Comparison of ENCODE assay signal across 9 cellular contexts in genomic region chr3:12967751-12968209, GRCh38.
DNase-seq lines count a peak whose midpoint lies in the region; ATAC-seq, FAIRE-seq and TF ChIP-seq lines count a peak whose summit lies in the region.
"Had no signal": no experiment of that assay in that cellular context is flagged by ENCODE, and none has a peak within 500 bp of the region (broad histone marks: within the 10 kb centered on the region; RNA-seq: fewer than 3 reads in every experiment).

No MANE protein-coding gene starts in this region.

- POLR2A ChIA-PET in A549 (lab: Yijun Ruan, JAX) (interaction anchor here (0.5 to 1.5 kb wide), 7 partner anchors 9 to 245 kb away, joined by 3 to 6 read pairs (median 4); partner anchors contain the start of gene RPL32), RWPE1 (lab: Yijun Ruan, JAX; ENCODE audit: low non-redundant PET) (no interaction called here)

- peaks cover 50% of the 10 kb centered on the region for H3K4me1 Mint-ChIP-seq in activated T-helper 17 cell treated with anti-CD3 and anti-CD28 coated beads, Interleukin-2, amount 50 U/mL, for 72 hours
- peaks cover 82% of the 10 kb centered on the region for H3K4me1 Mint-ChIP-seq in nephron
- peaks cover 82% of the 10 kb centered on the region for H3K4me1 Mint-ChIP-seq in stimulated activated memory B cell treated with anti-CD40 and anti-IgM and Interleukin-4, amounts not matched to agents 10 μg/mL and 1 μg/mL and 100 μg/mL, for 72 hours

- peak overlapping the region; percentile 75 for H3K4me3 ChIP-seq in A549

- no peaks in the 10 kb centered on the region for H3K36me3 Mint-ChIP-seq in activated T-helper 17 cell treated with anti-CD3 and anti-CD28 coated beads, Interleukin-2, amount 50 U/mL, for 72 hours (ENCODE audit: low read depth)
- H3K36me3 Mint-ChIP-seq in nephron (ENCODE audit: low read depth), result no peaks in the 10 kb centered on the region
- peaks cover 24% of the 10 kb centered on the region for H3K36me3 Mint-ChIP-seq in stimulated activated memory B cell treated with anti-CD40 and anti-IgM and Interleukin-4, amounts not matched to agents 10 μg/mL and 1 μg/mL and 100 μg/mL, for 72 hours

- no peak overlapping the region for H3K27ac Mint-ChIP-seq in activated T-helper 17 cell treated with anti-CD3 and anti-CD28 coated beads, Interleukin-2, amount 50 U/mL, for 72 hours
- H3K27ac Mint-ChIP-seq in nephron, result peak overlapping the region; percentile 58 to 95 (median 66)
- H3K27ac Mint-ChIP-seq in stimulated activated memory B cell treated with anti-CD40 and anti-IgM and Interleukin-4, amounts not matched to agents 10 μg/mL and 1 μg/mL and 100 μg/mL, for 72 hours, result peak overlapping the region; percentile 49

- no peak for TF ChIP-seq EP300 in A549 (IDR thresholded peaks at IDR 0.05)

- no peaks in the 10 kb centered on the region for H3K9me3 Mint-ChIP-seq in activated T-helper 17 cell treated with anti-CD3 and anti-CD28 coated beads, Interleukin-2, amount 50 U/mL, for 72 hours
- no peaks in the 10 kb centered on the region for H3K9me3 Mint-ChIP-seq in nephron
- H3K9me3 Mint-ChIP-seq in stimulated activated memory B cell treated with anti-CD40 and anti-IgM and Interleukin-4, amounts not matched to agents 10 μg/mL and 1 μg/mL and 100 μg/mL, for 72 hours, result no peaks in the 10 kb centered on the region

- FAIRE-seq in A549 (lab: Jason Lieb, UNC), result no peak
- FAIRE-seq: G401.6 had no signal

- CTCF ChIA-PET in A549 (lab: Yijun Ruan, JAX) (interaction anchor here (0.8 to 4.8 kb wide), 2 partner anchors 26 to 76 kb away, joined by 3 to 35 read pairs; no protein-coding TSS in a partner anchor), RWPE1 (lab: Yijun Ruan, JAX) (no interaction called here)

- DNase-seq in A549 (ENCODE audit: low read depth in 1 of 2, low spot score in 1 of 2) (peak; percentile 89), RWPE1 (ENCODE audit: low spot score) (peak; percentile 96), fibroblast of peridontal ligament (ENCODE audit: extremely low read depth) (peak; percentile 80)

- peak; percentile 70 to 88 for ATAC-seq in A549
- ATAC-seq in GM19043 (IDR thresholded peaks at IDR 0.05; ENCODE audit: low read depth, unreplicated experiment), result peak; percentile 79
- peak; percentile 84 for ATAC-seq in HG03280 (IDR thresholded peaks at IDR 0.05; ENCODE audit: unreplicated experiment)
- peak; percentile 86 for ATAC-seq in activated T-helper 17 cell treated with anti-CD3 and anti-CD28 coated beads, Interleukin-2, amount 50 U/mL, for 72 hours (replicated peaks)
- peak; percentile 95 for ATAC-seq in stimulated activated memory B cell treated with anti-CD40 and anti-IgM and Interleukin-4, amounts not matched to agents 10 μg/mL and 1 μg/mL and 100 μg/mL, for 72 hours

- TF ChIP-seq RAD21 in A549 (conservative IDR thresholded peaks at IDR 0.05 in 1 of 2, IDR thresholded peaks at IDR 0.05 in 1 of 2), result no peak

- TF ChIP-seq POLR2A in A549 (IDR thresholded peaks at IDR 0.05; ENCODE audit: low read length), result peak; percentile 45

- peak overlapping the region; percentile 67 for H3K4me3 Mint-ChIP-seq in activated T-helper 17 cell treated with anti-CD3 and anti-CD28 coated beads, Interleukin-2, amount 50 U/mL, for 72 hours
- peak overlapping the region; percentile 78 to 87 (median 87) for H3K4me3 Mint-ChIP-seq in nephron
- H3K4me3 Mint-ChIP-seq in stimulated activated memory B cell treated with anti-CD40 and anti-IgM and Interleukin-4, amounts not matched to agents 10 μg/mL and 1 μg/mL and 100 μg/mL, for 72 hours, result peak overlapping the region; percentile 79

- H3K27ac ChIP-seq in A549 (peak overlapping the region; percentile 64 to 93), RWPE1 (no peak overlapping the region)

- H3K4me1 ChIP-seq in A549, result peaks cover 25% of the 10 kb centered on the region

- no peak for TF ChIP-seq CTCF in A549 (IDR thresholded peaks at IDR 0.05)
- TF ChIP-seq CTCF in RWPE1 (conservative IDR thresholded peaks at IDR 0.05; ENCODE audit: low read depth), result no peak
- no peak for TF ChIP-seq CTCF in nephron (IDR thresholded peaks at IDR 0.05; ENCODE audit: unreplicated experiment in 3 of 3)

- no peaks in the 10 kb centered on the region for H3K9me3 ChIP-seq in A549

- H3K4me2 ChIP-seq in A549, result peak overlapping the region; percentile 95

- 1% methylated on average over 7 of the region's 40 CpGs for WGBS in A549 (ENCODE audit: missing lambda C conversion rate)

- H3K27me3 Mint-ChIP-seq in activated T-helper 17 cell treated with anti-CD3 and anti-CD28 coated beads, Interleukin-2, amount 50 U/mL, for 72 hours, result no peaks in the 10 kb centered on the region
- H3K27me3 Mint-ChIP-seq in nephron (ENCODE audit: low read depth), result no peaks in the 10 kb centered on the region
- no peaks in the 10 kb centered on the region for H3K27me3 Mint-ChIP-seq in stimulated activated memory B cell treated with anti-CD40 and anti-IgM and Interleukin-4, amounts not matched to agents 10 μg/mL and 1 μg/mL and 100 μg/mL, for 72 hours

TF ChIP-seq in A549, 52 proteins besides CTCF, POLR2A, EP300 and RAD21:
- TF ChIP-seq TFCP2L1 (CRISPR knock-in tag; IDR thresholded peaks at IDR 0.05), result no peak
- no peak for TF ChIP-seq ESRRA (IDR thresholded peaks at IDR 0.05; ENCODE audit: borderline replicate concordance, low read length)
- TF ChIP-seq HDAC2 (IDR thresholded peaks at IDR 0.05), result no peak
- TF ChIP-seq BCL3 (IDR thresholded peaks at IDR 0.05), result 0 out of 3 replicates have a peak, but pooled peaks have one; percentile 17
- no peak for TF ChIP-seq HOXB13 (CRISPR knock-in tag; IDR thresholded peaks at IDR 0.05; ENCODE audit: low read depth)
- no peak for TF ChIP-seq NFE2L2 (conservative IDR thresholded peaks at IDR 0.05; ENCODE audit: low read length)
- TF ChIP-seq PBX3 (IDR thresholded peaks at IDR 0.05), result no peak
- TF ChIP-seq CBX8 (IDR thresholded peaks at IDR 0.05), result no peak
- TF ChIP-seq EHF (CRISPR knock-in tag; IDR thresholded peaks at IDR 0.05), result no peak
- no peak for TF ChIP-seq HOXA7 (CRISPR knock-in tag; IDR thresholded peaks at IDR 0.05)
- TF ChIP-seq POLR2AphosphoS2 (conservative IDR thresholded peaks at IDR 0.05; ENCODE audit: low read length), result no peak
- TF ChIP-seq E2F6 (IDR thresholded peaks at IDR 0.05; ENCODE audit: borderline replicate concordance, low read depth), result peak; percentile 32; the same call in 1 of the 2 replicates
- TF ChIP-seq CEBPB (IDR thresholded peaks at IDR 0.05), result no peak
- TF ChIP-seq GATA3 (IDR thresholded peaks at IDR 0.05; ENCODE audit: borderline replicate concordance), result no peak
- no peak for TF ChIP-seq NR3C1 (IDR thresholded peaks at IDR 0.05)
- no peak for TF ChIP-seq BHLHE40 (IDR thresholded peaks at IDR 0.05; ENCODE audit: low read depth, low read length)
- TF ChIP-seq MAX (IDR thresholded peaks at IDR 0.05), result 0 out of 2 replicates have a peak, but pooled peaks have one; percentile 38
- no peak for TF ChIP-seq RFX5 (IDR thresholded peaks at IDR 0.05)
- TF ChIP-seq ATOH8 (CRISPR knock-in tag; IDR thresholded peaks at IDR 0.05; ENCODE audit: low read depth), result no peak
- TF ChIP-seq HOXB5 (CRISPR knock-in tag; IDR thresholded peaks at IDR 0.05), result no peak
- TF ChIP-seq RCOR1 (IDR thresholded peaks at IDR 0.05; ENCODE audit: low read depth, low read length), result no peak
- no peak for TF ChIP-seq SMC3 (IDR thresholded peaks at IDR 0.05)
- no peak for TF ChIP-seq MAZ (IDR thresholded peaks at IDR 0.05; ENCODE audit: borderline replicate concordance, low read depth, low read length)
